1 cellular context compared by ENCODE assay signal in genomic region chr19:33192010-33192409, GRCh38.
A peak's percentile ranks its signal among the peaks of the same experiment; 100 is the strongest.
TF ChIP-seq lines count a peak whose summit lies in the region.

No MANE protein-coding gene starts in this region.

TF ChIP-seq in HepG2, 621 proteins besides CTCF, POLR2A, EP300 and RAD21:
- TF ChIP-seq ZNF75D (CRISPR knock-in tag; IDR thresholded peaks at IDR 0.05; ENCODE audit: borderline replicate concordance) (no peak), ZFY (CRISPR knock-in tag; IDR thresholded peaks at IDR 0.05) (no peak), BHLHE40 (IDR thresholded peaks at IDR 0.05; ENCODE audit: low read length) (no peak), ZBTB7A (CRISPR knock-in tag; IDR thresholded peaks at IDR 0.05) (0 out of 2 replicates have a peak, but pooled peaks have one; percentile 49), STAT5B (CRISPR knock-in tag; IDR thresholded peaks at IDR 0.05) (no peak), REPIN1 (CRISPR knock-in tag; IDR thresholded peaks at IDR 0.05; ENCODE audit: borderline replicate concordance, low read depth) (no peak), ZNF234 (CRISPR knock-in tag; conservative IDR thresholded peaks at IDR 0.05) (no peak), FOSL1 (CRISPR knock-in tag; IDR thresholded peaks at IDR 0.05; ENCODE audit: borderline replicate concordance) (no peak), PITX1 (CRISPR knock-in tag; IDR thresholded peaks at IDR 0.05) (no peak), NCOA5 (CRISPR knock-in tag; IDR thresholded peaks at IDR 0.05) (no peak), STAG1 (CRISPR knock-in tag; IDR thresholded peaks at IDR 0.05) (0 out of 2 replicates have a peak, but pooled peaks have one; percentile 16), ZNF652 (CRISPR knock-in tag; IDR thresholded peaks at IDR 0.05; ENCODE audit: borderline replicate concordance, low read depth) (no peak), ATF3 (CRISPR knock-in tag; IDR thresholded peaks at IDR 0.05) (no peak), PHF20 (CRISPR knock-in tag; IDR thresholded peaks at IDR 0.05) (no peak)
- TF ChIP-seq, protein P1, sequence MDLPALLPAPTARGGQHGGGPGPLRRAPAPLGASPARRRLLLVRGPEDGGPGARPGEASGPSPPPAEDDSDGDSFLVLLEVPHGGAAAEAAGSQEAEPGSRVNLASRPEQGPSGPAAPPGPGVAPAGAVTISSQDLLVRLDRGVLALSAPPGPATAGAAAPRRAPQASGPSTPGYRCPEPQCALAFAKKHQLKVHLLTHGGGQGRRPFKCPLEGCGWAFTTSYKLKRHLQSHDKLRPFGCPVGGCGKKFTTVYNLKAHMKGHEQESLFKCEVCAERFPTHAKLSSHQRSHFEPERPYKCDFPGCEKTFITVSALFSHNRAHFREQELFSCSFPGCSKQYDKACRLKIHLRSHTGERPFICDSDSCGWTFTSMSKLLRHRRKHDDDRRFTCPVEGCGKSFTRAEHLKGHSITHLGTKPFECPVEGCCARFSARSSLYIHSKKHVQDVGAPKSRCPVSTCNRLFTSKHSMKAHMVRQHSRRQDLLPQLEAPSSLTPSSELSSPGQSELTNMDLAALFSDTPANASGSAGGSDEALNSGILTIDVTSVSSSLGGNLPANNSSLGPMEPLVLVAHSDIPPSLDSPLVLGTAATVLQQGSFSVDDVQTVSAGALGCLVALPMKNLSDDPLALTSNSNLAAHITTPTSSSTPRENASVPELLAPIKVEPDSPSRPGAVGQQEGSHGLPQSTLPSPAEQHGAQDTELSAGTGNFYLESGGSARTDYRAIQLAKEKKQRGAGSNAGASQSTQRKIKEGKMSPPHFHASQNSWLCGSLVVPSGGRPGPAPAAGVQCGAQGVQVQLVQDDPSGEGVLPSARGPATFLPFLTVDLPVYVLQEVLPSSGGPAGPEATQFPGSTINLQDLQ (CRISPR knock-in tag; IDR thresholded peaks at IDR 0.05), result no peak
- TF ChIP-seq, protein P2, sequence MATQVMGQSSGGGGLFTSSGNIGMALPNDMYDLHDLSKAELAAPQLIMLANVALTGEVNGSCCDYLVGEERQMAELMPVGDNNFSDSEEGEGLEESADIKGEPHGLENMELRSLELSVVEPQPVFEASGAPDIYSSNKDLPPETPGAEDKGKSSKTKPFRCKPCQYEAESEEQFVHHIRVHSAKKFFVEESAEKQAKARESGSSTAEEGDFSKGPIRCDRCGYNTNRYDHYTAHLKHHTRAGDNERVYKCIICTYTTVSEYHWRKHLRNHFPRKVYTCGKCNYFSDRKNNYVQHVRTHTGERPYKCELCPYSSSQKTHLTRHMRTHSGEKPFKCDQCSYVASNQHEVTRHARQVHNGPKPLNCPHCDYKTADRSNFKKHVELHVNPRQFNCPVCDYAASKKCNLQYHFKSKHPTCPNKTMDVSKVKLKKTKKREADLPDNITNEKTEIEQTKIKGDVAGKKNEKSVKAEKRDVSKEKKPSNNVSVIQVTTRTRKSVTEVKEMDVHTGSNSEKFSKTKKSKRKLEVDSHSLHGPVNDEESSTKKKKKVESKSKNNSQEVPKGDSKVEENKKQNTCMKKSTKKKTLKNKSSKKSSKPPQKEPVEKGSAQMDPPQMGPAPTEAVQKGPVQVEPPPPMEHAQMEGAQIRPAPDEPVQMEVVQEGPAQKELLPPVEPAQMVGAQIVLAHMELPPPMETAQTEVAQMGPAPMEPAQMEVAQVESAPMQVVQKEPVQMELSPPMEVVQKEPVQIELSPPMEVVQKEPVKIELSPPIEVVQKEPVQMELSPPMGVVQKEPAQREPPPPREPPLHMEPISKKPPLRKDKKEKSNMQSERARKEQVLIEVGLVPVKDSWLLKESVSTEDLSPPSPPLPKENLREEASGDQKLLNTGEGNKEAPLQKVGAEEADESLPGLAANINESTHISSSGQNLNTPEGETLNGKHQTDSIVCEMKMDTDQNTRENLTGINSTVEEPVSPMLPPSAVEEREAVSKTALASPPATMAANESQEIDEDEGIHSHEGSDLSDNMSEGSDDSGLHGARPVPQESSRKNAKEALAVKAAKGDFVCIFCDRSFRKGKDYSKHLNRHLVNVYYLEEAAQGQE (IDR thresholded peaks at IDR 0.05; ENCODE audit: borderline replicate concordance in 1 of 2, low read depth in 1 of 2, low read length in 2 of 2), result no peak
